ENCODE assay signal across 37 cellular contexts in the genomic region with DNA sequence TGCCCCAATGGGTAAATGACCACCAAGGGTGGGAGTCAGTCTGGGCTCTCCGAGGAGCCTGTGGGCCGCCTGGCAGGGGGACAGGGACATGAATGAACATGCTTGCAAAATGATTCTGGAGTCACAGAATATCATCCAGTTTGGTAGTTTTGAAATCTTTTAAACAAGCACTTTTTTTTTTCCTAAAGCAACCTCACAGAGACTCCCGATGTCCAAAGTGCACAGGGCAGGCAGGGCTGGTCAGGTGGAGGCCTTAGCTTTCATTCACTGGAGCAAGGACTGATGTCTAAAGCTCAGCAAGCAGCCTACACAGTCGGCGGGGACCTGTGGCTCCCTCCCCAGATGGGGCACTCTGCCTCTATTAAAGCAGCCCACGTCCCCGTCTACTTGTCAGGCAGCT.
"Had no signal": no experiment of that assay in that cellular context is flagged by ENCODE, and none has a peak within 500 bp of the region (broad histone marks: within the 10 kb centered on the region; RNA-seq: fewer than 3 reads in every experiment).

No MANE protein-coding gene starts in this region.

- H3K9me3 Mint-ChIP-seq: activated B cell treated with CpG ODN at 0.5 μM for 24 hours; activated CD4-positive, alpha-beta memory T cell treated with anti-CD3 and anti-CD28 coated beads, Interleukin-2, amount 10 ng/mL, durations not matched to agents 7 days and 5 days; activated CD4-positive, alpha-beta T cell treated with anti-CD3 and anti-CD28 coated beads, Interleukin-2, amount 10 ng/mL, durations not matched to agents 7 days and 5 days; activated naive CD4-positive, alpha-beta T cell treated with anti-CD3 and anti-CD28 coated beads for 36 hours; activated naive CD8-positive, alpha-beta T cell treated with anti-CD3 and anti-CD28 coated beads, Interleukin-2, amount 50 U/mL, for 24 hours; activated T-cell treated with anti-CD3 and anti-CD28 coated beads, Interleukin-2, amount 50 U/mL, for 4 hours; activated T-cell treated with anti-CD3 and anti-CD28 coated beads, Interleukin-2, amount 50 U/mL, for 72 hours; activated T-helper 1 cell treated with anti-CD3 and anti-CD28 coated beads, Interleukin-12 subunit alpha, Interleukin-12 subunit beta, Interleukin-2, Interleukin-4 antibody, amounts not matched to agents 30 ng/mL and 10 ng/mL and 1 ng/mL, durations not matched to agents 14 hours and 24 hours and 36 hours; activated T-helper 17 cell treated with anti-CD3 and anti-CD28 coated beads, Interleukin-2, amount 50 U/mL, for 72 hours; T-helper 1 cell treated with Interleukin-12 subunit alpha and Interleukin-12 subunit beta and Interleukin-4 antibody, amounts not matched to agents 30 μg/mL and 1 μg/mL, for 36 hours; T-helper 2 cell treated with Interferon-gamma antibody and Interleukin-4, amounts not matched to agents 5 μg/mL and 100 μg/mL, for 36 hours had no signal

- H3K27me3 Mint-ChIP-seq: activated B cell treated with CpG ODN at 0.5 μM for 24 hours; activated CD4-positive, alpha-beta memory T cell treated with anti-CD3 and anti-CD28 coated beads, Interleukin-2, amount 10 ng/mL, durations not matched to agents 7 days and 5 days; activated CD4-positive, alpha-beta T cell treated with anti-CD3 and anti-CD28 coated beads, Interleukin-2, amount 10 ng/mL, durations not matched to agents 7 days and 5 days; activated naive CD8-positive, alpha-beta T cell; activated naive CD8-positive, alpha-beta T cell treated with anti-CD3 and anti-CD28 coated beads, Interleukin-2, amount 10 ng/mL, durations not matched to agents 7 days and 5 days; activated naive CD8-positive, alpha-beta T cell treated with anti-CD3 and anti-CD28 coated beads, Interleukin-2, amount 50 U/mL, for 24 hours; activated T-helper 17 cell treated with anti-CD3 and anti-CD28 coated beads, Interleukin-2, amount 50 U/mL, for 72 hours had no signal

- H3K27ac Mint-ChIP-seq: activated B cell treated with CpG ODN at 0.5 μM for 24 hours; activated CD4-positive, alpha-beta memory T cell treated with anti-CD3 and anti-CD28 coated beads, Interleukin-2, amount 10 ng/mL, durations not matched to agents 7 days and 5 days; activated CD4-positive, alpha-beta T cell treated with anti-CD3 and anti-CD28 coated beads, Interleukin-2, amount 10 ng/mL, durations not matched to agents 7 days and 5 days; activated CD8-positive, alpha-beta T cell treated with anti-CD3 and anti-CD28 coated beads, Interleukin-2, amount 10 ng/mL, durations not matched to agents 7 days and 5 days; activated naive CD4-positive, alpha-beta T cell treated with anti-CD3 and anti-CD28 coated beads for 36 hours; activated naive CD8-positive, alpha-beta T cell; activated naive CD8-positive, alpha-beta T cell treated with anti-CD3 and anti-CD28 coated beads, Interleukin-2, amount 10 ng/mL, durations not matched to agents 7 days and 5 days; activated naive CD8-positive, alpha-beta T cell treated with anti-CD3 and anti-CD28 coated beads, Interleukin-2, amount 50 U/mL, for 24 hours; activated T-cell treated with anti-CD3 and anti-CD28 coated beads, Interleukin-2, amount 50 U/mL, for 72 hours; activated T-helper 1 cell treated with anti-CD3 and anti-CD28 coated beads, Interleukin-12 subunit alpha, Interleukin-12 subunit beta, Interleukin-2, Interleukin-4 antibody, amounts not matched to agents 30 ng/mL and 10 ng/mL and 1 ng/mL, durations not matched to agents 14 hours and 24 hours and 36 hours; activated T-helper 17 cell treated with anti-CD3 and anti-CD28 coated beads, Interleukin-2, amount 50 U/mL, for 72 hours; T-helper 1 cell treated with Interleukin-12 subunit alpha and Interleukin-12 subunit beta and Interleukin-4 antibody, amounts not matched to agents 30 μg/mL and 1 μg/mL, for 36 hours; T-helper 2 cell treated with Interferon-gamma antibody and Interleukin-4, amounts not matched to agents 5 μg/mL and 100 μg/mL, for 36 hours had no signal

- H3K27me3 ChIP-seq: ascending aorta, body of pancreas, brain microvascular endothelial cell had no signal

- H3K4me3 ChIP-seq: ascending aorta, body of pancreas, breast epithelium had no signal

- H3K4me1 Mint-ChIP-seq: activated B cell treated with CpG ODN at 0.5 μM for 24 hours; activated CD4-positive, alpha-beta memory T cell treated with anti-CD3 and anti-CD28 coated beads, Interleukin-2, amount 10 ng/mL, durations not matched to agents 7 days and 5 days; activated CD4-positive, alpha-beta T cell treated with anti-CD3 and anti-CD28 coated beads, Interleukin-2, amount 10 ng/mL, durations not matched to agents 7 days and 5 days; activated naive CD8-positive, alpha-beta T cell treated with anti-CD3 and anti-CD28 coated beads, Interleukin-2, amount 10 ng/mL, durations not matched to agents 7 days and 5 days; activated T-helper 17 cell treated with anti-CD3 and anti-CD28 coated beads, Interleukin-2, amount 50 U/mL, for 72 hours had no signal

- FAIRE-seq: TTC549 had no signal

- DNase-seq: activated B cell treated with CpG ODN at 0.5 μM for 24 hours; activated CD4-positive, alpha-beta memory T cell treated with anti-CD3 and anti-CD28 coated beads, Interleukin-2, amount 10 ng/mL, durations not matched to agents 7 days and 5 days; activated CD4-positive, alpha-beta T cell treated with anti-CD3 and anti-CD28 coated beads for 4 hours; activated CD4-positive, alpha-beta T cell treated with anti-CD3 and anti-CD28 coated beads, Interleukin-2, amount 10 ng/mL, durations not matched to agents 7 days and 5 days; activated CD4-positive, alpha-beta T cell treated with anti-CD3 and anti-CD28 coated beads, Interleukin-2, amount 50 U/mL, for 48 hours; activated CD4-positive, CD25-positive, alpha-beta regulatory T cell treated with anti-CD3 and anti-CD28 coated beads, Interleukin-2, amount 50 U/mL, for 72 hours; activated CD8-positive, alpha-beta memory T cell treated with anti-CD3 and anti-CD28 coated beads, Interleukin-2, amount 50 U/mL, for 4 hours; activated CD8-positive, alpha-beta T cell treated with anti-CD3 and anti-CD28 coated beads, Interleukin-2, amount 10 ng/mL, durations not matched to agents 7 days and 5 days; activated effector memory CD4-positive, alpha-beta T cell treated with anti-CD3 and anti-CD28 coated beads, Interleukin-2, amount 50 U/mL, for 16 hours; activated gamma-delta T cell treated with Interleukin-2 at 50 U/mL for 16 hours; activated naive CD4-positive, alpha-beta T cell; activated naive CD4-positive, alpha-beta T cell treated with anti-CD3 and anti-CD28 coated beads for 36 hours; activated naive CD4-positive, alpha-beta T cell treated with anti-CD3 and anti-CD28 coated beads, Interleukin-2, amount 50 U/mL, for 16 hours; activated naive CD8-positive, alpha-beta T cell treated with anti-CD3 and anti-CD28 coated beads, Interleukin-2, amount 10 ng/mL, durations not matched to agents 7 days and 5 days; activated naive CD8-positive, alpha-beta T cell treated with anti-CD3 and anti-CD28 coated beads, Interleukin-2, amount 50 U/mL, for 24 hours; activated T-cell treated with anti-CD3 and anti-CD28 coated beads for 4 hours; activated T-cell treated with anti-CD3 and anti-CD28 coated beads, Interleukin-2, amount 50 U/mL, for 1 hour; activated T-cell treated with anti-CD3 and anti-CD28 coated beads, Interleukin-2, amount 50 U/mL, for 4 hours; activated T-cell treated with anti-CD3 and anti-CD28 coated beads, Interleukin-2, amount 50 U/mL, for 72 hours; amygdala; anterior cingulate cortex; body of pancreas; brain microvascular endothelial cell; central memory CD4-positive, alpha-beta T cell; SW 1271; T-helper 1 cell; T-helper 2 cell; T-helper 9 cell had no signal

- H3K4me1 ChIP-seq: ascending aorta, body of pancreas, breast epithelium had no signal

- H3K27ac ChIP-seq: ascending aorta, body of pancreas, brain microvascular endothelial cell, breast epithelium, VCaP had no signal

- H3K36me3 ChIP-seq: ascending aorta, brain microvascular endothelial cell, breast epithelium had no signal

- H3K36me3 Mint-ChIP-seq: activated naive CD8-positive, alpha-beta T cell had no signal

- H3K9me3 ChIP-seq: ascending aorta, body of pancreas, breast epithelium had no signal

- ATAC-seq: activated CD8-positive, alpha-beta T cell treated with anti-CD3 and anti-CD28 coated beads, Interleukin-2, amount 10 ng/mL, durations not matched to agents 7 days and 5 days; activated naive CD8-positive, alpha-beta T cell treated with anti-CD3 and anti-CD28 coated beads, Interleukin-2, amount 50 U/mL, for 24 hours; activated T-cell treated with anti-CD3 and anti-CD28 coated beads, Interleukin-2, amount 50 U/mL, for 4 hours; activated T-cell treated with anti-CD3 and anti-CD28 coated beads, Interleukin-2, amount 50 U/mL, for 72 hours; activated T-helper 17 cell treated with anti-CD3 and anti-CD28 coated beads, Interleukin-2, amount 50 U/mL, for 72 hours; body of pancreas had no signal

- H3K4me3 Mint-ChIP-seq: activated B cell treated with CpG ODN at 0.5 μM for 24 hours; activated CD4-positive, alpha-beta memory T cell treated with anti-CD3 and anti-CD28 coated beads, Interleukin-2, amount 10 ng/mL, durations not matched to agents 7 days and 5 days; activated CD4-positive, alpha-beta T cell treated with anti-CD3 and anti-CD28 coated beads, Interleukin-2, amount 10 ng/mL, durations not matched to agents 7 days and 5 days; activated CD8-positive, alpha-beta T cell treated with anti-CD3 and anti-CD28 coated beads, Interleukin-2, amount 10 ng/mL, durations not matched to agents 7 days and 5 days; activated naive CD4-positive, alpha-beta T cell treated with anti-CD3 and anti-CD28 coated beads for 36 hours; activated naive CD8-positive, alpha-beta T cell; activated naive CD8-positive, alpha-beta T cell treated with anti-CD3 and anti-CD28 coated beads, Interleukin-2, amount 10 ng/mL, durations not matched to agents 7 days and 5 days; activated naive CD8-positive, alpha-beta T cell treated with anti-CD3 and anti-CD28 coated beads, Interleukin-2, amount 50 U/mL, for 24 hours; activated T-cell treated with anti-CD3 and anti-CD28 coated beads, Interleukin-2, amount 50 U/mL, for 4 hours; activated T-cell treated with anti-CD3 and anti-CD28 coated beads, Interleukin-2, amount 50 U/mL, for 72 hours; activated T-helper 1 cell treated with anti-CD3 and anti-CD28 coated beads, Interleukin-12 subunit alpha, Interleukin-12 subunit beta, Interleukin-2, Interleukin-4 antibody, amounts not matched to agents 30 ng/mL and 10 ng/mL and 1 ng/mL, durations not matched to agents 14 hours and 24 hours and 36 hours; activated T-helper 17 cell treated with anti-CD3 and anti-CD28 coated beads, Interleukin-2, amount 50 U/mL, for 72 hours; T-helper 1 cell treated with Interleukin-12 subunit alpha and Interleukin-12 subunit beta and Interleukin-4 antibody, amounts not matched to agents 30 μg/mL and 1 μg/mL, for 36 hours; T-helper 2 cell treated with Interferon-gamma antibody and Interleukin-4, amounts not matched to agents 5 μg/mL and 100 μg/mL, for 36 hours had no signal
